9 cellular contexts compared by ENCODE assay signal in genomic region chr12:22627351-22627750, GRCh38. TPM values are rescaled to one million over a fixed set of nuclear protein-coding genes. Genes with fewer than 3 reads are reported as not detected.
DNase-seq lines count a peak whose midpoint lies in the region; ATAC-seq and TF ChIP-seq lines count a peak whose summit lies in the region.
"Had no signal": no experiment of that assay in that cellular context is flagged by ENCODE, and none has a peak within 500 bp of the region (broad histone marks: within the 10 kb centered on the region; RNA-seq: fewer than 3 reads in every experiment).

No MANE protein-coding gene starts in this region.

- H3F3A ChIP-seq in PC-3 (ENCODE audit: low read length, unreplicated experiment) = no peaks in the 10 kb centered on the region

- ATAC-seq in PC-3 (no peak), HG03159 (IDR thresholded peaks at IDR 0.05; ENCODE audit: unreplicated experiment) (no peak)

- no peaks in the 10 kb centered on the region for H3K9me2 ChIP-seq in PC-3 (replicated peaks; ENCODE audit: low read length)

- no peaks in the 10 kb centered on the region for H3K27me3 ChIP-seq in GM06990 (replicated peaks; ENCODE audit: control insufficient read depth, insufficient read depth, low read length)
- H3K27me3 ChIP-seq in PC-3 (ENCODE audit: low read length) = no peaks in the 10 kb centered on the region

- no peaks in the 10 kb centered on the region for H3K27me3 Mint-ChIP-seq in progenitor cell of endocrine pancreas

- peak overlapping the region; percentile 88 for H3K4me3 Mint-ChIP-seq in progenitor cell of endocrine pancreas (ENCODE audit: low read depth)

- peaks cover 47% of the 10 kb centered on the region for H3K4me1 Mint-ChIP-seq in progenitor cell of endocrine pancreas (ENCODE audit: low read depth)

- H3K9me3 ChIP-seq in PC-3 (ENCODE audit: low read length) = no peaks in the 10 kb centered on the region

- TF ChIP-seq CTCF in GM06990 (IDR thresholded peaks at IDR 0.05; ENCODE audit: insufficient read depth, low read length, poor library complexity, severe bottlenecking) = no peak
- no peak for TF ChIP-seq CTCF in PC-3 (conservative IDR thresholded peaks at IDR 0.05; ENCODE audit: low read depth, low read length)
- no peak for TF ChIP-seq CTCF in epithelial cell of esophagus (IDR thresholded peaks at IDR 0.05; ENCODE audit: insufficient read depth, low read depth, low read length, missing control alignments)
- no peak for TF ChIP-seq CTCF in progenitor cell of endocrine pancreas (IDR thresholded peaks at IDR 0.05; ENCODE audit: unreplicated experiment)

- H3K36me3 Mint-ChIP-seq in progenitor cell of endocrine pancreas (ENCODE audit: insufficient read depth) = peaks cover 11% of the 10 kb centered on the region

- H3K79me2 ChIP-seq in PC-3 (ENCODE audit: low read length) = peaks cover 69% of the 10 kb centered on the region

- H3K4me3 ChIP-seq in GM06990 (replicated peaks; ENCODE audit: low read depth, low read length) = peak overlapping the region; percentile 83
- H3K4me3 ChIP-seq in PC-3 (ENCODE audit: low read length) = peak overlapping the region; percentile 90
- peak overlapping the region; percentile 93 for H3K4me3 ChIP-seq in epithelial cell of esophagus (ENCODE audit: low read length)

- POLR2A ChIA-PET in PC-3 (lab: Charles Lee; ENCODE audit: unreplicated experiment) = no interaction called here

- H2AFZ ChIP-seq in PC-3 (ENCODE audit: low read length) = no peak overlapping the region

- no peak overlapping the region for H3K27ac ChIP-seq in PC-3 (ENCODE audit: low read length)

- BruUV-seq in PC-3 (replicated peaks; lab: Mats Ljungman, UMichigan) = no TSS peak

- peak overlapping the region; percentile 96 for H3K4me2 ChIP-seq in PC-3 (ENCODE audit: low read length)

- H3K27ac Mint-ChIP-seq in progenitor cell of endocrine pancreas = peak overlapping the region; percentile 84

- H3K36me3 ChIP-seq in GM06990 (ENCODE audit: control insufficient read depth, insufficient read depth, low read length) = no peaks in the 10 kb centered on the region
- peaks cover 3% of the 10 kb centered on the region for H3K36me3 ChIP-seq in PC-3 (ENCODE audit: low read depth, low read length)

- DNase-seq in GM06990 (ENCODE audit: extremely low read depth, insufficient read length) (no peak), PC-3 (peak; percentile 4), epithelial cell of esophagus (ENCODE audit: low read depth) (no peak), progenitor cell of endocrine pancreas (ENCODE audit: low spot score, unreplicated experiment) (no peak), COR-L47 (lab: John Stamatoyannopoulos, UW) (no peak), EL (no peak)
- no peak for DNase-seq in stimulated activated CD4-positive, alpha-beta T cell treated with anti-CD3 and anti-CD28 coated beads, Interleukin-4, amount 100 ng/mL, for 4 hours
- DNase-seq: effector CD4-positive, alpha-beta T cell had no signal

- peaks cover 20% of the 10 kb centered on the region for H3K4me1 ChIP-seq in PC-3 (ENCODE audit: insufficient read depth, low read length)

- no peaks in the 10 kb centered on the region for H3K9me3 Mint-ChIP-seq in progenitor cell of endocrine pancreas (ENCODE audit: low read depth)

- intact Hi-C loops in PC-3 (cut with micrococcal nuclease) = loop anchor here (5.0 kb wide), 2 partner anchors 45 to 100 kb away; no protein-coding TSS in a partner anchor

- H4K20me1 ChIP-seq in PC-3 (ENCODE audit: low read length) = peaks cover 10% of the 10 kb centered on the region

- peak overlapping the region; percentile 84 for H3K9ac ChIP-seq in PC-3 (ENCODE audit: low read length)

- CTCF ChIA-PET in PC-3 (lab: Charles Lee) = interaction anchor here (0.7 kb wide), 1 partner anchor 87 kb away, joined by 3 read pairs; no protein-coding TSS in a partner anchor

RNA-seq across cellular contexts. Expression of gene ETNK1, which starts 2.4 kb away (rescaled TPM):
- total RNA-seq in PC-3 (2014; rRNA removed) (17.8 and 22.2 TPM in 2 replicates), progenitor cell of endocrine pancreas (285 and 295 TPM in 2 replicates)

Comparison
In these comparisons a context has a peak if more than half of its experiments do, and no peak if none do; other contexts are left out.
1. RNA of gene ETNK1, which starts 2.4 kb away (total RNA-seq): 285 to 295 TPM in progenitor cell of endocrine pancreas; 17.8 to 22.2 TPM in PC-3; every median in the first group is over 10 times any median in the second.
2. Peak in every context shown above with its lines, with median percentiles within 50 percentile points of each other: H3K4me3 ChIP-seq.